Comparison of ENCODE assay signal across 20 cellular contexts in genomic region chr17:60248618-60249516, GRCh38.
DNase-seq lines count a peak whose midpoint lies in the region; ATAC-seq and TF ChIP-seq lines count a peak whose summit lies in the region.
"Had no signal": no experiment of that assay in that cellular context is flagged by ENCODE, and none has a peak within 500 bp of the region (broad histone marks: within the 10 kb centered on the region; RNA-seq: fewer than 3 reads in every experiment).

No MANE protein-coding gene starts in this region.

- H3K27me3 Mint-ChIP-seq in WTC11 (ENCODE audit: low read depth) (no peaks in the 10 kb centered on the region), nephron progenitor cell (ENCODE audit: low read depth, poor library complexity) (peaks cover 5% of the 10 kb centered on the region)
- H3K27me3 Mint-ChIP-seq: activated naive CD4-positive, alpha-beta T cell treated with anti-CD3 and anti-CD28 coated beads, Interleukin-2, amount 50 U/mL, for 24 hours; effector memory CD8-positive, alpha-beta T cell; stimulated activated naive B cell treated with anti-CD40 and anti-IgM and Interleukin-4, amounts not matched to agents 10 μg/mL and 1 μg/mL and 100 μg/mL, for 72 hours had no signal

- no peak overlapping the region for H3K4me3 Mint-ChIP-seq in WTC11
- H3K4me3 Mint-ChIP-seq in nephron progenitor cell, result no peak overlapping the region
- H3K4me3 Mint-ChIP-seq: activated naive CD4-positive, alpha-beta T cell treated with anti-CD3 and anti-CD28 coated beads, Interleukin-2, amount 50 U/mL, for 24 hours; effector memory CD8-positive, alpha-beta T cell; stimulated activated naive B cell treated with anti-CD40 and anti-IgM and Interleukin-4, amounts not matched to agents 10 μg/mL and 1 μg/mL and 100 μg/mL, for 72 hours had no signal

- no peaks in the 10 kb centered on the region for H3K9me3 ChIP-seq in esophagus squamous epithelium
- H3K9me3 ChIP-seq: upper lobe of right lung had no signal

- peaks cover 0 to 62% (median 0%) of the 10 kb centered on the region in 3 donors for H3K36me3 ChIP-seq in esophagus squamous epithelium

- intact Hi-C loops in esophagus squamous epithelium (cut with DNase I), result no loop called here

- CTCF ChIA-PET in WTC11 (lab: Charles Lee), result interaction anchor here (1.5 kb wide), 1 partner anchor 18 kb away, joined by 6 read pairs; no protein-coding TSS in a partner anchor

- H3K36me3 Mint-ChIP-seq in WTC11 (peaks cover 35% of the 10 kb centered on the region), nephron progenitor cell (ENCODE audit: low read depth) (peaks cover 56% of the 10 kb centered on the region)

- TF ChIP-seq CTCF in WTC11 (IDR thresholded peaks at IDR 0.05) (no peak), fibroblast of villous mesenchyme (IDR thresholded peaks at IDR 0.05; ENCODE audit: insufficient read depth, low read depth, low read length) (no peak), nephron progenitor cell (IDR thresholded peaks at IDR 0.05) (no peak), esophagus squamous epithelium (IDR thresholded peaks at IDR 0.05) (no peak)

- no peak for TF ChIP-seq POLR2A in esophagus squamous epithelium (IDR thresholded peaks at IDR 0.05)

- peaks cover 5% of the 10 kb centered on the region for H3K9me3 Mint-ChIP-seq in WTC11
- H3K9me3 Mint-ChIP-seq in nephron progenitor cell, result peaks cover 28% of the 10 kb centered on the region
- H3K9me3 Mint-ChIP-seq: activated naive CD4-positive, alpha-beta T cell treated with anti-CD3 and anti-CD28 coated beads, Interleukin-2, amount 50 U/mL, for 24 hours; effector memory CD8-positive, alpha-beta T cell had no signal

- DNase-seq in AG20443 (ENCODE audit: low spot score), result peak; percentile 18
- DNase-seq in WTC11 (ENCODE audit: low spot score), result no peak
- DNase-seq in fibroblast of villous mesenchyme (ENCODE audit: low read depth), result peak; percentile 47
- no peak for DNase-seq in nephron progenitor cell
- no peak for DNase-seq in NCI-H187 treated with DMSO at 0.1 percent for 48 hours (lab: John Stamatoyannopoulos, UW)
- no peak for DNase-seq in T-helper 2 cell
- no peak for DNase-seq in esophagus squamous epithelium (lab: John Stamatoyannopoulos, UW)
- DNase-seq: activated CD4-positive, alpha-beta T cell treated with anti-CD3 and anti-CD28 coated beads, Interleukin-2, amount 50 U/mL, for 4 hours; activated T-cell treated with anti-CD3 and anti-CD28 coated beads, Interleukin-2, amount 50 U/mL, for 1 hour; effector memory CD8-positive, alpha-beta T cell; KG1; NCI-H1092; NCI-H2171; NCI-H774; stimulated activated CD4-positive, alpha-beta T cell treated with anti-CD3 and anti-CD28 coated beads, Interleukin-12 subunit alpha, Interleukin-12 subunit beta, amount 100 ng/mL, for 4 hours; stimulated activated naive B cell treated with anti-CD40 and anti-IgM and Interleukin-4, amounts not matched to agents 10 μg/mL and 1 μg/mL and 100 μg/mL, for 72 hours; upper lobe of right lung had no signal

- no peaks in the 10 kb centered on the region for H3K27me3 ChIP-seq in esophagus squamous epithelium
- H3K27me3 ChIP-seq: upper lobe of right lung had no signal

- peak overlapping the region; percentile 1; the same call in 1 of the 2 replicates for H3K27ac Mint-ChIP-seq in WTC11
- peak overlapping the region; percentile 41 for H3K27ac Mint-ChIP-seq in nephron progenitor cell
- H3K27ac Mint-ChIP-seq: activated naive CD4-positive, alpha-beta T cell treated with anti-CD3 and anti-CD28 coated beads, Interleukin-2, amount 50 U/mL, for 24 hours; effector memory CD8-positive, alpha-beta T cell had no signal

- H3K4me1 Mint-ChIP-seq in WTC11, result no peaks in the 10 kb centered on the region
- H3K4me1 Mint-ChIP-seq in nephron progenitor cell, result no peaks in the 10 kb centered on the region
- H3K4me1 Mint-ChIP-seq: stimulated activated naive B cell treated with anti-CD40 and anti-IgM and Interleukin-4, amounts not matched to agents 10 μg/mL and 1 μg/mL and 100 μg/mL, for 72 hours had no signal

- no peak for ATAC-seq in WTC11
- no peak for ATAC-seq in HG02798 (IDR thresholded peaks at IDR 0.05; ENCODE audit: poor library complexity, unreplicated experiment)
- ATAC-seq: effector memory CD8-positive, alpha-beta T cell; left lobe of liver; stimulated activated naive B cell treated with anti-CD40 and anti-IgM and Interleukin-4, amounts not matched to agents 10 μg/mL and 1 μg/mL and 100 μg/mL, for 72 hours; upper lobe of right lung had no signal

- POLR2A ChIA-PET in WTC11 (lab: Charles Lee), result no interaction called here

- 77 to 87% methylated on average over 5 of the region's 5 CpGs for WGBS in esophagus squamous epithelium, 2 donors

- H3K4me3 ChIP-seq in fibroblast of villous mesenchyme (ENCODE audit: low read depth, low read length) (peak overlapping the region; percentile 4), esophagus squamous epithelium (no peak overlapping the region)
- H3K4me3 ChIP-seq: upper lobe of right lung had no signal

- H3K4me1 ChIP-seq in esophagus squamous epithelium, result no peaks in the 10 kb centered on the region
- H3K4me1 ChIP-seq: upper lobe of right lung had no signal

- no peak overlapping the region for H3K27ac ChIP-seq in esophagus squamous epithelium
- H3K27ac ChIP-seq: upper lobe of right lung had no signal

TF ChIP-seq in WTC11, 78 proteins besides CTCF, POLR2A, EP300 and RAD21 (continues in another document):
- TF ChIP-seq PRRX2 (CRISPR knock-in tag; IDR thresholded peaks at IDR 0.05), result no peak
- TF ChIP-seq ZNF232 (CRISPR knock-in tag; IDR thresholded peaks at IDR 0.05), result no peak
- TF ChIP-seq HMGA2 (CRISPR knock-in tag; IDR thresholded peaks at IDR 0.05), result no peak
- no peak for TF ChIP-seq FOXK1 (CRISPR knock-in tag; IDR thresholded peaks at IDR 0.05)
- TF ChIP-seq MXD4 (CRISPR knock-in tag; IDR thresholded peaks at IDR 0.05; ENCODE audit: borderline replicate concordance), result no peak
- TF ChIP-seq OVOL2 (CRISPR knock-in tag; IDR thresholded peaks at IDR 0.05; ENCODE audit: borderline replicate concordance), result no peak
- TF ChIP-seq ETV6 (CRISPR knock-in tag; IDR thresholded peaks at IDR 0.05), result no peak
- no peak for TF ChIP-seq ZSCAN18 (CRISPR knock-in tag; IDR thresholded peaks at IDR 0.05)
- no peak for TF ChIP-seq PRDM15 (CRISPR knock-in tag; IDR thresholded peaks at IDR 0.05)
- TF ChIP-seq CDX4 (CRISPR knock-in tag; IDR thresholded peaks at IDR 0.05; ENCODE audit: borderline replicate concordance), result no peak
- no peak for TF ChIP-seq MAX (CRISPR knock-in tag; IDR thresholded peaks at IDR 0.05)
- no peak for TF ChIP-seq CBFB (CRISPR knock-in tag; IDR thresholded peaks at IDR 0.05; ENCODE audit: low read depth)
- no peak for TF ChIP-seq USF2 (CRISPR knock-in tag; IDR thresholded peaks at IDR 0.05)
- TF ChIP-seq ATF1 (CRISPR knock-in tag; IDR thresholded peaks at IDR 0.05), result no peak

Comparison
In these comparisons a context has a peak if more than half of its experiments do, and no peak if none do; other contexts are left out.
1. DNase-seq: peak in AG20443 (single experiment) and fibroblast of villous mesenchyme (single experiment); none in WTC11 (single experiment), nephron progenitor cell (single experiment), NCI-H187 treated with DMSO at 0.1 percent for 48 hours (single experiment), T-helper 2 cell (0 of 5) and esophagus squamous epithelium (single experiment).